Comparison of ENCODE assay signal across 34 cellular contexts in the genomic region with DNA sequence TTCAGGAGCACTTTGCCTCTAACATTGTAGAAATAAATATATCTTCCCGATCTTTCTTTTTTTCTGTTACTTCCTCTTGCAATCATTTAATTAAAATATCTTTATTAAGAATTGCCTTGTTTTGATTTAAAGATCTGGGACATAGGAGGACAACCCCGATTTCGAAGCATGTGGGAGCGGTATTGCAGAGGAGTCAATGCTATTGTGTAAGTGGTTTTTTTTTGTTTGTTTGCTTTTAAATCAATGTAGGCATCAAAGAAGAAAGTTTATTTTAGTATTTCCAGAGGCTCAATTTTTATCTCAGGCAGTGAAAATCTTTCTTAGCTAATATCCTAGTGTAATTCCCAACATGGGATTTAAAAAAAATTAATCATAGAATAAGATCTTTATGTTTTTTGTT.
"Had no signal": no experiment of that assay in that cellular context is flagged by ENCODE, and none has a peak within 500 bp of the region (broad histone marks: within the 10 kb centered on the region; RNA-seq: fewer than 3 reads in every experiment).

No MANE protein-coding gene starts in this region.

- DNase-seq: activated effector memory CD4-positive, alpha-beta T cell treated with anti-CD3 and anti-CD28 coated beads, Interleukin-2, amount 50 U/mL, for 16 hours; activated effector memory CD4-positive, alpha-beta T cell treated with Interleukin-2 at 50 U/mL for 16 hours; activated gamma-delta T cell; activated gamma-delta T cell treated with Interleukin-2 at 50 U/mL for 16 hours; activated naive CD4-positive, alpha-beta T cell; activated naive CD4-positive, alpha-beta T cell treated with anti-CD3 and anti-CD28 coated beads for 36 hours; activated naive CD4-positive, alpha-beta T cell treated with anti-CD3 and anti-CD28 coated beads, Interleukin-2, amount 10 ng/mL, durations not matched to agents 7 days and 5 days; activated naive CD4-positive, alpha-beta T cell treated with anti-CD3 and anti-CD28 coated beads, Interleukin-2, amount 50 U/mL, for 16 hours; activated naive CD4-positive, alpha-beta T cell treated with Interleukin-2 at 50 U/mL for 16 hours; activated naive CD8-positive, alpha-beta T cell treated with anti-CD3 and anti-CD28 coated beads for 36 hours; activated naive CD8-positive, alpha-beta T cell treated with anti-CD3 and anti-CD28 coated beads, Interleukin-2, amount 10 ng/mL, durations not matched to agents 7 days and 5 days; activated naive CD8-positive, alpha-beta T cell treated with anti-CD3 and anti-CD28 coated beads, Interleukin-2, amount 50 U/mL, for 24 hours; activated T-cell treated with anti-CD3 and anti-CD28 coated beads, Interleukin-2, amount 50 U/mL, for 1 hour; activated T-cell treated with anti-CD3 and anti-CD28 coated beads, Interleukin-2, amount 50 U/mL, for 24 hours; activated T-cell treated with anti-CD3 and anti-CD28 coated beads, Interleukin-2, amount 50 U/mL, for 4 hours; activated T-cell treated with anti-CD3 and anti-CD28 coated beads, Interleukin-2, amount 50 U/mL, for 48 hours; activated T-cell treated with anti-CD3 and anti-CD28 coated beads, Interleukin-2, amount 50 U/mL, for 72 hours; adrenal gland; amniotic stem cell; amygdala; anterior cingulate cortex; aorta; body of pancreas; brain microvascular endothelial cell; caudate nucleus; central memory CD4-positive, alpha-beta T cell; cerebellar nuclear complex had no signal

- H3K27me3 ChIP-seq: adrenal gland, ascending aorta, body of pancreas, brain microvascular endothelial cell, breast epithelium, cardiac muscle cell had no signal

- H3K9me3 ChIP-seq: adrenal gland, ascending aorta, body of pancreas, breast epithelium had no signal

- H3K4me1 ChIP-seq: ascending aorta, breast epithelium had no signal

- H3K27ac ChIP-seq: adrenal gland, ascending aorta, body of pancreas, brain microvascular endothelial cell, breast epithelium, cardiac muscle cell had no signal

- ATAC-seq: activated naive CD4-positive, alpha-beta T cell treated with anti-CD3 and anti-CD28 coated beads, Interleukin-2, amount 50 U/mL, for 72 hours; activated naive CD8-positive, alpha-beta T cell treated with anti-CD3 and anti-CD28 coated beads, Interleukin-2, amount 50 U/mL, for 24 hours; activated T-cell treated with anti-CD3 and anti-CD28 coated beads, Interleukin-2, amount 50 U/mL, for 4 hours; activated T-cell treated with anti-CD3 and anti-CD28 coated beads, Interleukin-2, amount 50 U/mL, for 72 hours; activated T-helper 17 cell treated with anti-CD3 and anti-CD28 coated beads, Interleukin-2, amount 50 U/mL, for 72 hours; body of pancreas had no signal

- H3K4me3 ChIP-seq: adrenal gland, ascending aorta, body of pancreas, breast epithelium, cardiac muscle cell had no signal

- FAIRE-seq: astrocyte, bronchial epithelial cell had no signal
